1 cellular context compared by ENCODE assay signal in genomic region chr19:5691205-5691929, GRCh38.
TF ChIP-seq lines count a peak whose summit lies in the region.

No MANE protein-coding gene starts in this region.

TF ChIP-seq in K562, 482 proteins besides CTCF, POLR2A, EP300 and RAD21 (continued from another document and continues in another):
- TF ChIP-seq ARID4B (CRISPR knock-in tag; IDR thresholded peaks at IDR 0.05) (no peak; the same call in 1 of the 2 replicates), THRAP3 (IDR thresholded peaks at IDR 0.05; ENCODE audit: borderline replicate concordance) (no peak), GABPB1 (CRISPR knock-in tag; IDR thresholded peaks at IDR 0.05) (no peak; the same call in 1 of the 2 replicates), BRD4 (IDR thresholded peaks at IDR 0.05) (no peak), SLC30A9 (CRISPR knock-in tag; IDR thresholded peaks at IDR 0.05) (no peak), KAT8 (IDR thresholded peaks at IDR 0.05; ENCODE audit: low read depth) (no peak), THAP7 (CRISPR knock-in tag; IDR thresholded peaks at IDR 0.05) (no peak), USF1 (CRISPR knock-in tag; IDR thresholded peaks at IDR 0.05) (no peak), CREB3 (tag; conservative IDR thresholded peaks at IDR 0.05; ENCODE audit: low read depth) (no peak), BHLHE40 (IDR thresholded peaks at IDR 0.05; ENCODE audit: low read length) (no peak; the same call in 1 of the 2 replicates), HSF4 (CRISPR knock-in tag; IDR thresholded peaks at IDR 0.05; ENCODE audit: borderline replicate concordance) (no peak), ZNF398 (CRISPR knock-in tag; IDR thresholded peaks at IDR 0.05) (no peak), PKNOX1 (IDR thresholded peaks at IDR 0.05) (peak; percentile 8; the same call in 1 of the 2 replicates), THRA (IDR thresholded peaks at IDR 0.05) (no peak), JUN (IDR thresholded peaks at IDR 0.05; ENCODE audit: borderline replicate concordance, low read depth, low read length) (no peak), JUN (CRISPR knock-in tag; IDR thresholded peaks at IDR 0.05; ENCODE audit: borderline replicate concordance) (no peak), ZNF121 (CRISPR knock-in tag; conservative IDR thresholded peaks at IDR 0.05) (no peak), SRF (CRISPR knock-in tag; IDR thresholded peaks at IDR 0.05) (no peak), OTX1 (CRISPR knock-in tag; IDR thresholded peaks at IDR 0.05) (peak; percentile 28; the same call in 1 of the 2 replicates), TRIM24 (IDR thresholded peaks at IDR 0.05) (no peak), MECOM (CRISPR knock-in tag; IDR thresholded peaks at IDR 0.05) (no peak), HINFP (tag; conservative IDR thresholded peaks at IDR 0.05; ENCODE audit: low read depth) (no peak), PCBP2 (IDR thresholded peaks at IDR 0.05; ENCODE audit: low read depth, low read length, poor library complexity, severe bottlenecking) (no peak), ZNF780A (CRISPR knock-in tag; IDR thresholded peaks at IDR 0.05) (no peak), HDGF (IDR thresholded peaks at IDR 0.05) (no peak), CTCFL (IDR thresholded peaks at IDR 0.05; ENCODE audit: borderline replicate concordance, insufficient read depth, low read depth, low read length, poor library complexity, severe bottlenecking) (no peak), CBX8 (IDR thresholded peaks at IDR 0.05; ENCODE audit: borderline replicate concordance, extremely low read depth, low read depth, low read length, poor library complexity, severe bottlenecking) (no peak), BRD9 (IDR thresholded peaks at IDR 0.05; ENCODE audit: low read depth, partially characterized antibody) (no peak), POLR2G (IDR thresholded peaks at IDR 0.05; ENCODE audit: low read depth, low read length) (peak; percentile 77), SREBF1 (IDR thresholded peaks at IDR 0.05; ENCODE audit: borderline replicate concordance, low read depth, low read length) (no peak), TARDBP (IDR thresholded peaks at IDR 0.05) (no peak), ZBTB49 (CRISPR knock-in tag; IDR thresholded peaks at IDR 0.05; ENCODE audit: borderline replicate concordance) (peak; percentile 31; the same call in 1 of the 2 replicates), MCM5 (IDR thresholded peaks at IDR 0.05; ENCODE audit: low read depth) (no peak), MTF1 (CRISPR knock-in tag; IDR thresholded peaks at IDR 0.05; ENCODE audit: borderline replicate concordance) (no peak), E2F6 (IDR thresholded peaks at IDR 0.05; ENCODE audit: borderline replicate concordance in 1 of 2, extremely low read depth in 1 of 2, insufficient read depth in 1 of 2, insufficient read length in 1 of 2, low read depth in 1 of 2, low read length in 1 of 2, poor library complexity in 1 of 2, severe bottlenecking in 1 of 2) (peak; percentile 24 to 60), ZBTB7A (IDR thresholded peaks at IDR 0.05; ENCODE audit: borderline replicate concordance, control insufficient read depth, low read depth, low read length) (peak; percentile 32; the same call in 1 of the 2 replicates), NR2C2 (CRISPR knock-in tag; IDR thresholded peaks at IDR 0.05) (no peak), NR2C2 (tag; IDR thresholded peaks at IDR 0.05) (no peak), SREBF2 (CRISPR knock-in tag; IDR thresholded peaks at IDR 0.05) (no peak), EP400 (IDR thresholded peaks at IDR 0.05) (no peak), SNAPC5 (CRISPR knock-in tag; IDR thresholded peaks at IDR 0.05) (no peak), ZBTB8A (IDR thresholded peaks at IDR 0.05; ENCODE audit: partially characterized antibody) (no peak), ATF3 (IDR thresholded peaks at IDR 0.05) (no peak), ATF3 (CRISPR knock-in tag; conservative IDR thresholded peaks at IDR 0.05) (no peak; the same call in 1 of the 2 replicates), NCOR1 (IDR thresholded peaks at IDR 0.05) (no peak)
